ENCODE assay signal across 8 cellular contexts in genomic region chr2:155368934-155369333, GRCh38.
DNase-seq lines count a peak whose midpoint lies in the region; ATAC-seq lines count a peak whose summit lies in the region.

No MANE protein-coding gene starts in this region.

- ATAC-seq in HG03175 (IDR thresholded peaks at IDR 0.05; ENCODE audit: unreplicated experiment) (peak; percentile 62), HG02970 (IDR thresholded peaks at IDR 0.05; ENCODE audit: low FRiP score, unreplicated experiment) (no peak)
- no peak for ATAC-seq in stimulated activated naive CD8-positive, alpha-beta T cell treated with anti-CD3 and anti-CD28 coated beads, Interleukin-15, Interleukin-2, amounts not matched to agents 100 U/mL and 50 U/mL, for 24 hours

- peak; percentile 36 for DNase-seq in DMS53 treated with DMSO at 0.1 percent for 48 hours (lab: John Stamatoyannopoulos, UW; ENCODE audit: unreplicated experiment)
- DNase-seq in RKO (ENCODE audit: low spot score): peak; percentile 28
- peak; percentile 6 for DNase-seq in iris pigment epithelial cell (ENCODE audit: low read depth)
- DNase-seq in activated naive CD4-positive, alpha-beta T cell (lab: John Stamatoyannopoulos, UW): no peak
- no peak for DNase-seq in stimulated activated naive CD8-positive, alpha-beta T cell treated with anti-CD3 and anti-CD28 coated beads, Interleukin-15, Interleukin-2, amounts not matched to agents 100 U/mL and 50 U/mL, for 24 hours
- DNase-seq in activated CD4-positive, alpha-beta T cell treated with anti-CD3 and anti-CD28 coated beads for 1 hour: no peak

Comparison
In these comparisons a context has a peak if more than half of its experiments do, and no peak if none do; other contexts are left out.
1. DNase-seq: peak in DMS53 treated with DMSO at 0.1 percent for 48 hours (single experiment), RKO (single experiment) and iris pigment epithelial cell (single experiment); none in activated naive CD4-positive, alpha-beta T cell (0 of 4), stimulated activated naive CD8-positive, alpha-beta T cell treated with anti-CD3 and anti-CD28 coated beads, Interleukin-15, Interleukin-2, amounts not matched to agents 100 U/mL and 50 U/mL, for 24 hours (single experiment) and activated CD4-positive, alpha-beta T cell treated with anti-CD3 and anti-CD28 coated beads for 1 hour (single experiment).